Comparison of ENCODE assay signal across 21 cellular contexts in genomic region chr17:3982541-3983017, GRCh38.
"Had no signal": no experiment of that assay in that cellular context is flagged by ENCODE, and none has a peak within 500 bp of the region (broad histone marks: within the 10 kb centered on the region; RNA-seq: fewer than 3 reads in every experiment).

No MANE protein-coding gene starts in this region.

- H3K27ac Mint-ChIP-seq: activated B cell treated with CpG ODN at 0.5 μM for 24 hours; activated CD4-positive, alpha-beta memory T cell treated with anti-CD3 and anti-CD28 coated beads for 36 hours; activated CD4-positive, alpha-beta T cell treated with anti-CD3 and anti-CD28 coated beads for 36 hours; activated T-cell treated with anti-CD3 and anti-CD28 coated beads, Interleukin-2, amount 50 U/mL, for 72 hours; mesothelial cell of epicardium; naive thymus-derived CD8-positive, alpha-beta T cell had no signal

- H3K36me3 ChIP-seq: ascending aorta, colonic mucosa, gastroesophageal sphincter, pancreas, right atrium auricular region, thyroid gland had no signal

- H3K36me3 Mint-ChIP-seq: activated CD4-positive, alpha-beta memory T cell treated with anti-CD3 and anti-CD28 coated beads for 36 hours; mesothelial cell of epicardium; naive thymus-derived CD8-positive, alpha-beta T cell had no signal

- H3K4me1 ChIP-seq: psoas muscle had no signal

- H3K27me3 ChIP-seq: ascending aorta, colonic mucosa, pancreas, right atrium auricular region, thyroid gland had no signal

- DNase-seq: activated B cell treated with CpG ODN at 0.5 μM for 24 hours; activated CD4-positive, alpha-beta memory T cell treated with anti-CD3 and anti-CD28 coated beads for 36 hours; activated CD4-positive, alpha-beta T cell treated with anti-CD3 and anti-CD28 coated beads for 36 hours; activated effector memory CD4-positive, alpha-beta T cell treated with Interleukin-2 at 50 U/mL for 16 hours; activated naive CD4-positive, alpha-beta T cell treated with anti-CD3 and anti-CD28 coated beads, Interleukin-2, amount 50 U/mL, for 16 hours; activated T-cell treated with anti-CD3 and anti-CD28 coated beads, Interleukin-2, amount 50 U/mL, for 72 hours; colonic mucosa; naive thymus-derived CD8-positive, alpha-beta T cell; stimulated activated CD4-positive, alpha-beta T cell treated with anti-CD3 and anti-CD28 coated beads, Interleukin-12 subunit alpha, Interleukin-12 subunit beta, amount 100 ng/mL, for 4 hours; stimulated activated CD4-positive, alpha-beta T cell treated with anti-CD3 and anti-CD28 coated beads, Interleukin-4, amount 100 ng/mL, for 4 hours; stimulated activated naive CD8-positive, alpha-beta T cell treated with anti-CD3 and anti-CD28 coated beads, Interleukin-15, Interleukin-2, amounts not matched to agents 100 U/mL and 50 U/mL, for 24 hours; thyroid gland had no signal

- ATAC-seq: activated CD4-positive, alpha-beta T cell treated with anti-CD3 and anti-CD28 coated beads for 36 hours; activated T-cell treated with anti-CD3 and anti-CD28 coated beads, Interleukin-2, amount 50 U/mL, for 72 hours; gastroesophageal sphincter; left lobe of liver; naive thymus-derived CD8-positive, alpha-beta T cell; pancreas; psoas muscle; stimulated activated naive CD8-positive, alpha-beta T cell treated with anti-CD3 and anti-CD28 coated beads, Interleukin-15, Interleukin-2, amounts not matched to agents 100 U/mL and 50 U/mL, for 24 hours had no signal

- H3K27ac ChIP-seq: ascending aorta, colonic mucosa, epithelial cell of prostate, gastroesophageal sphincter, pancreas, psoas muscle, right atrium auricular region, thyroid gland had no signal

- H3K4me1 Mint-ChIP-seq: activated CD4-positive, alpha-beta T cell treated with anti-CD3 and anti-CD28 coated beads for 36 hours; central memory CD8-positive, alpha-beta T cell; mesothelial cell of epicardium had no signal

- H3K4me3 Mint-ChIP-seq: activated B cell treated with CpG ODN at 0.5 μM for 24 hours; activated CD4-positive, alpha-beta memory T cell treated with anti-CD3 and anti-CD28 coated beads for 36 hours; activated CD4-positive, alpha-beta T cell treated with anti-CD3 and anti-CD28 coated beads for 36 hours; activated T-cell treated with anti-CD3 and anti-CD28 coated beads, Interleukin-2, amount 50 U/mL, for 72 hours; central memory CD8-positive, alpha-beta T cell; mesothelial cell of epicardium; naive thymus-derived CD8-positive, alpha-beta T cell had no signal

- H3K4me3 ChIP-seq: ascending aorta, colonic mucosa, gastroesophageal sphincter, pancreas, psoas muscle, right atrium auricular region, thyroid gland had no signal

- H3K9me3 ChIP-seq: colonic mucosa, pancreas, psoas muscle, thyroid gland had no signal

- H3K9me3 Mint-ChIP-seq: activated B cell treated with CpG ODN at 0.5 μM for 24 hours; activated CD4-positive, alpha-beta memory T cell treated with anti-CD3 and anti-CD28 coated beads for 36 hours; activated T-cell treated with anti-CD3 and anti-CD28 coated beads, Interleukin-2, amount 50 U/mL, for 72 hours; central memory CD8-positive, alpha-beta T cell; naive thymus-derived CD8-positive, alpha-beta T cell had no signal

- H3K27me3 Mint-ChIP-seq: activated CD4-positive, alpha-beta T cell treated with anti-CD3 and anti-CD28 coated beads for 36 hours; central memory CD8-positive, alpha-beta T cell; naive thymus-derived CD8-positive, alpha-beta T cell had no signal

- FAIRE-seq: pancreas had no signal
